Comparison of ENCODE assay signal across 38 cellular contexts in genomic region chr5:137656558-137656957, GRCh38.
"Had no signal": no experiment of that assay in that cellular context is flagged by ENCODE, and none has a peak within 500 bp of the region (broad histone marks: within the 10 kb centered on the region; RNA-seq: fewer than 3 reads in every experiment).

No MANE protein-coding gene starts in this region.

- H3K9me3 ChIP-seq: ascending aorta had no signal

- H3K36me3 ChIP-seq: cardiac muscle cell had no signal

- DNase-seq: activated B cell treated with CpG ODN at 0.5 μM for 24 hours; activated CD4-positive, alpha-beta memory T cell treated with anti-CD3 and anti-CD28 coated beads for 36 hours; activated CD4-positive, alpha-beta T cell treated with anti-CD3 and anti-CD28 coated beads for 48 hours; activated CD4-positive, alpha-beta T cell treated with anti-CD3 and anti-CD28 coated beads, Interleukin-2, amount 50 U/mL, for 1 hour; activated CD4-positive, alpha-beta T cell treated with anti-CD3 and anti-CD28 coated beads, Interleukin-2, amount 50 U/mL, for 4 hours; activated CD4-positive, CD25-positive, alpha-beta regulatory T cell treated with anti-CD3 and anti-CD28 coated beads, Interleukin-2, amount 50 U/mL, for 72 hours; activated CD8-positive, alpha-beta memory T cell treated with anti-CD3 and anti-CD28 coated beads, Interleukin-2, amount 50 U/mL, for 4 hours; activated CD8-positive, alpha-beta T cell treated with anti-CD3 and anti-CD28 coated beads for 36 hours; activated effector memory CD4-positive, alpha-beta T cell treated with Interleukin-2 at 50 U/mL for 16 hours; activated gamma-delta T cell; activated naive CD4-positive, alpha-beta T cell treated with anti-CD3 and anti-CD28 coated beads, Interleukin-2, amount 10 ng/mL, durations not matched to agents 7 days and 5 days; activated naive CD4-positive, alpha-beta T cell treated with Interleukin-2 at 50 U/mL for 16 hours; activated naive CD8-positive, alpha-beta T cell treated with anti-CD3 and anti-CD28 coated beads, Interleukin-2, amount 10 ng/mL, durations not matched to agents 7 days and 5 days; activated naive CD8-positive, alpha-beta T cell treated with anti-CD3 and anti-CD28 coated beads, Interleukin-2, amount 50 U/mL, for 24 hours; activated T-cell treated with anti-CD3 and anti-CD28 coated beads for 4 hours; activated T-cell treated with anti-CD3 and anti-CD28 coated beads, Interleukin-2, amount 50 U/mL, for 1 hour; activated T-cell treated with anti-CD3 and anti-CD28 coated beads, Interleukin-2, amount 50 U/mL, for 4 hours; activated T-cell treated with anti-CD3 and anti-CD28 coated beads, Interleukin-2, amount 50 U/mL, for 72 hours; amygdala; anterior cingulate cortex; caudate nucleus; cerebellar nuclear complex; T-helper 1 cell; T-helper 2 cell; T-helper 9 cell had no signal

- H3K27me3 ChIP-seq: ascending aorta, cardiac muscle cell had no signal

- H3K27ac ChIP-seq: ascending aorta, cardiac muscle cell, VCaP had no signal

- ATAC-seq: activated CD8-positive, alpha-beta T cell treated with anti-CD3 and anti-CD28 coated beads for 36 hours; activated naive CD8-positive, alpha-beta T cell treated with anti-CD3 and anti-CD28 coated beads, Interleukin-2, amount 50 U/mL, for 24 hours; activated T-cell treated with anti-CD3 and anti-CD28 coated beads, Interleukin-2, amount 50 U/mL, for 4 hours; activated T-cell treated with anti-CD3 and anti-CD28 coated beads, Interleukin-2, amount 50 U/mL, for 72 hours had no signal

- H3K27me3 Mint-ChIP-seq: activated B cell treated with CpG ODN at 0.5 μM for 24 hours; activated CD4-positive, alpha-beta memory T cell treated with anti-CD3 and anti-CD28 coated beads for 36 hours; activated CD8-positive, alpha-beta T cell treated with anti-CD3 and anti-CD28 coated beads for 36 hours; activated naive CD4-positive, alpha-beta T cell treated with anti-CD3 and anti-CD28 coated beads, Interleukin-2, amount 10 ng/mL, durations not matched to agents 7 days and 5 days; activated naive CD4-positive, alpha-beta T cell treated with anti-CD3 and anti-CD28 coated beads, Interleukin-2, amount 50 U/mL, for 24 hours; activated naive CD8-positive, alpha-beta T cell; activated naive CD8-positive, alpha-beta T cell treated with anti-CD3 and anti-CD28 coated beads, Interleukin-2, amount 10 ng/mL, durations not matched to agents 7 days and 5 days; activated naive CD8-positive, alpha-beta T cell treated with anti-CD3 and anti-CD28 coated beads, Interleukin-2, amount 50 U/mL, for 24 hours; brain; central memory CD8-positive, alpha-beta T cell had no signal

- H3K36me3 Mint-ChIP-seq: activated CD4-positive, alpha-beta memory T cell treated with anti-CD3 and anti-CD28 coated beads for 36 hours had no signal

- FAIRE-seq: bronchial epithelial cell, TTC549 had no signal

- H3K4me3 ChIP-seq: ascending aorta, cardiac muscle cell had no signal

- H3K27ac Mint-ChIP-seq: activated B cell treated with CpG ODN at 0.5 μM for 24 hours; activated CD4-positive, alpha-beta memory T cell treated with anti-CD3 and anti-CD28 coated beads for 36 hours; activated CD8-positive, alpha-beta T cell treated with anti-CD3 and anti-CD28 coated beads for 36 hours; activated naive CD4-positive, alpha-beta T cell treated with anti-CD3 and anti-CD28 coated beads, Interleukin-2, amount 50 U/mL, for 24 hours; activated naive CD8-positive, alpha-beta T cell; activated naive CD8-positive, alpha-beta T cell treated with anti-CD3 and anti-CD28 coated beads, Interleukin-2, amount 10 ng/mL, durations not matched to agents 7 days and 5 days; activated naive CD8-positive, alpha-beta T cell treated with anti-CD3 and anti-CD28 coated beads, Interleukin-2, amount 50 U/mL, for 24 hours; activated T-cell treated with anti-CD3 and anti-CD28 coated beads, Interleukin-2, amount 50 U/mL, for 72 hours; activated T-helper 1 cell treated with anti-CD3 and anti-CD28 coated beads, Interleukin-12 subunit alpha, Interleukin-12 subunit beta, Interleukin-2, Interleukin-4 antibody, amounts not matched to agents 30 ng/mL and 10 ng/mL and 1 ng/mL, durations not matched to agents 14 hours and 24 hours and 36 hours; activated T-helper 2 cell treated with anti-CD3 and anti-CD28 coated beads, Interferon-gamma antibody, Interleukin-2, Interleukin-4, amounts not matched to agents 10 μg/mL and 5 μg/mL and 100 μg/mL, durations not matched to agents 14 hours and 24 hours and 36 hours; brain; T-helper 1 cell treated with Interleukin-12 subunit alpha and Interleukin-12 subunit beta and Interleukin-4 antibody, amounts not matched to agents 30 μg/mL and 1 μg/mL, for 36 hours; T-helper 2 cell treated with Interferon-gamma antibody and Interleukin-4, amounts not matched to agents 5 μg/mL and 100 μg/mL, for 36 hours had no signal

- H3K4me3 Mint-ChIP-seq: activated B cell treated with CpG ODN at 0.5 μM for 24 hours; activated CD4-positive, alpha-beta memory T cell treated with anti-CD3 and anti-CD28 coated beads for 36 hours; activated CD8-positive, alpha-beta T cell treated with anti-CD3 and anti-CD28 coated beads for 36 hours; activated naive CD4-positive, alpha-beta T cell treated with anti-CD3 and anti-CD28 coated beads, Interleukin-2, amount 10 ng/mL, durations not matched to agents 7 days and 5 days; activated naive CD4-positive, alpha-beta T cell treated with anti-CD3 and anti-CD28 coated beads, Interleukin-2, amount 50 U/mL, for 24 hours; activated naive CD8-positive, alpha-beta T cell; activated naive CD8-positive, alpha-beta T cell treated with anti-CD3 and anti-CD28 coated beads, Interleukin-2, amount 10 ng/mL, durations not matched to agents 7 days and 5 days; activated naive CD8-positive, alpha-beta T cell treated with anti-CD3 and anti-CD28 coated beads, Interleukin-2, amount 50 U/mL, for 24 hours; activated T-cell treated with anti-CD3 and anti-CD28 coated beads, Interleukin-2, amount 50 U/mL, for 4 hours; activated T-cell treated with anti-CD3 and anti-CD28 coated beads, Interleukin-2, amount 50 U/mL, for 72 hours; activated T-helper 1 cell treated with anti-CD3 and anti-CD28 coated beads, Interleukin-12 subunit alpha, Interleukin-12 subunit beta, Interleukin-2, Interleukin-4 antibody, amounts not matched to agents 30 ng/mL and 10 ng/mL and 1 ng/mL, durations not matched to agents 14 hours and 24 hours and 36 hours; brain; central memory CD8-positive, alpha-beta T cell; T-helper 1 cell treated with Interleukin-12 subunit alpha and Interleukin-12 subunit beta and Interleukin-4 antibody, amounts not matched to agents 30 μg/mL and 1 μg/mL, for 36 hours; T-helper 2 cell treated with Interferon-gamma antibody and Interleukin-4, amounts not matched to agents 5 μg/mL and 100 μg/mL, for 36 hours had no signal

- H3K9me3 Mint-ChIP-seq: activated B cell treated with CpG ODN at 0.5 μM for 24 hours; activated CD4-positive, alpha-beta memory T cell treated with anti-CD3 and anti-CD28 coated beads for 36 hours; activated CD8-positive, alpha-beta T cell treated with anti-CD3 and anti-CD28 coated beads for 36 hours; activated naive CD4-positive, alpha-beta T cell treated with anti-CD3 and anti-CD28 coated beads, Interleukin-2, amount 10 ng/mL, durations not matched to agents 7 days and 5 days; activated naive CD4-positive, alpha-beta T cell treated with anti-CD3 and anti-CD28 coated beads, Interleukin-2, amount 50 U/mL, for 24 hours; activated naive CD8-positive, alpha-beta T cell treated with anti-CD3 and anti-CD28 coated beads, Interleukin-2, amount 10 ng/mL, durations not matched to agents 7 days and 5 days; activated naive CD8-positive, alpha-beta T cell treated with anti-CD3 and anti-CD28 coated beads, Interleukin-2, amount 50 U/mL, for 24 hours; activated T-cell treated with anti-CD3 and anti-CD28 coated beads, Interleukin-2, amount 50 U/mL, for 4 hours; activated T-cell treated with anti-CD3 and anti-CD28 coated beads, Interleukin-2, amount 50 U/mL, for 72 hours; activated T-helper 1 cell treated with anti-CD3 and anti-CD28 coated beads, Interleukin-12 subunit alpha, Interleukin-12 subunit beta, Interleukin-2, Interleukin-4 antibody, amounts not matched to agents 30 ng/mL and 10 ng/mL and 1 ng/mL, durations not matched to agents 14 hours and 24 hours and 36 hours; activated T-helper 2 cell treated with anti-CD3 and anti-CD28 coated beads, Interferon-gamma antibody, Interleukin-2, Interleukin-4, amounts not matched to agents 10 μg/mL and 5 μg/mL and 100 μg/mL, durations not matched to agents 14 hours and 24 hours and 36 hours; brain; central memory CD8-positive, alpha-beta T cell; T-helper 1 cell treated with Interleukin-12 subunit alpha and Interleukin-12 subunit beta and Interleukin-4 antibody, amounts not matched to agents 30 μg/mL and 1 μg/mL, for 36 hours; T-helper 2 cell treated with Interferon-gamma antibody and Interleukin-4, amounts not matched to agents 5 μg/mL and 100 μg/mL, for 36 hours had no signal
